In the genomic region with DNA sequence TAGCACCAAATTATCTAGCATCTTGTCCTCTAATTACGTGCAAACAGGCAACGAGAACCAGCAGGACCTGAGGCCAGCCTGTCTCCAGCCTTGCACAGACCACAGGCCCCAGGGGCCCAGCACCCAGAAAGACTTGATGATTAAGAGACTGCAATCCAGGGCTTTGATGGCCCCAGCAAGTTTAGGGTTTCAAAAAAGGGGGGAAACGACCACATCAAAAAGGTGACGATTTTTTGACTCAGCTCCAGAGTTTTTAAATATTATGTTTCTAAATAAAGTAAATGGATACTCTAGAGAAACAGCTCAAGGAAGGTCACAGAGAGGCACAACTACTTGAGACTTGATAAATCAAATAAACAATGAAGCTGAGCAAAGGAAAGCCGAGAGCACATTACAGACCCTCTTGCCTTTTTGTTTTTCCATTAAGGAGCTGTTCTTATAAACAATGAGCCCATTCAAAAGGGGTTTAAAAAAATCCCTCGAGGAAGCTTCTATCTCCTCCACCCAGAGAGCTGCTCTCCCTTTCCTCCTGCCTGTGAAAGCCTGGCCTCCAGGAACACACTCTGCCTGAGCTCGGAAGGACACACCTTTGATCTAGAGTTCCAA, we compare ENCODE assay signal across 15 cellular contexts. TPM values are rescaled to one million over a fixed set of nuclear protein-coding genes. Genes with fewer than 3 reads are reported as not detected.
A peak's percentile ranks its signal among the peaks of the same experiment; 100 is the strongest.
DNase-seq lines count a peak whose midpoint lies in the region; ATAC-seq, FAIRE-seq and TF ChIP-seq lines count a peak whose summit lies in the region.
"Had no signal": no experiment of that assay in that cellular context is flagged by ENCODE, and none has a peak within 500 bp of the region (broad histone marks: within the 10 kb centered on the region; RNA-seq: fewer than 3 reads in every experiment).

No MANE protein-coding gene starts in this region.

- H3K4me3 ChIP-seq in right atrium auricular region (no peak overlapping the region), astrocyte of the spinal cord (ENCODE audit: low read depth, low read length) (no peak overlapping the region)
- H3K4me3 ChIP-seq: heart left ventricle, ovary, thyroid gland had no signal

- intact Hi-C loops in left ventricle myocardium superior (cut with micrococcal nuclease): no loop called here

- H3K27me3 ChIP-seq in right atrium auricular region: no peaks in the 10 kb centered on the region
- H3K27me3 ChIP-seq: heart left ventricle, ovary, thyroid gland had no signal

- TF ChIP-seq CTCF in right atrium auricular region (IDR thresholded peaks at IDR 0.05): no peak
- TF ChIP-seq CTCF in astrocyte of the spinal cord (IDR thresholded peaks at IDR 0.05; ENCODE audit: low read depth, low read length): no peak
- TF ChIP-seq CTCF in GM10248 (IDR thresholded peaks at IDR 0.05; ENCODE audit: control extremely low read depth, extremely low read depth, low read depth, missing control alignments): no peak

- H3K9me3 ChIP-seq in right atrium auricular region: no peaks in the 10 kb centered on the region
- H3K9me3 ChIP-seq: heart left ventricle, ovary, thyroid gland had no signal

- peaks cover 0 to 18% of the 10 kb centered on the region in 2 donors for H3K4me1 ChIP-seq in right atrium auricular region

- in situ Hi-C loops in astrocyte of the spinal cord (cut with HindIII; ENCODE audit: low sequenced_read_pairs): no loop called here

- FAIRE-seq in urothelium cell line (lab: Jason Lieb, UNC): no peak
- FAIRE-seq: D721Med, HepG2 had no signal

- DNase-seq in left ventricle myocardium superior: no peak
- DNase-seq in right atrium auricular region (ENCODE audit: low spot score): no peak
- DNase-seq in astrocyte of the spinal cord (ENCODE audit: low read depth, low spot score): peak; percentile 63
- DNase-seq in iPS-NIHi7 (ENCODE audit: extremely low spot score): peak; percentile 53
- peak; percentile 45 for DNase-seq in urothelium cell line (ENCODE audit: low spot score)
- no peak for DNase-seq in GM10248 (ENCODE audit: extremely low spot score)
- no peak for DNase-seq in stimulated activated CD8-positive, alpha-beta memory T cell treated with anti-CD3 and anti-CD28 coated beads, Interleukin-4, amount 100 ng/mL, for 48 hours
- no peak for DNase-seq in hepatic stellate cell (ENCODE audit: low spot score)
- DNase-seq: activated CD4-positive, alpha-beta T cell treated with anti-CD3 and anti-CD28 coated beads, Interleukin-2, amount 50 U/mL, for 1 hour; heart left ventricle; ovary; thyroid gland had no signal

- CTCF ChIA-PET in GM10248 (lab: Yijun Ruan, JAX): interaction anchor here (1.2 to 1.5 kb wide), 2 partner anchors 16 to 20 kb away, joined by 3 to 5 read pairs; no protein-coding TSS in a partner anchor

- H3K36me3 ChIP-seq in right atrium auricular region: no peaks in the 10 kb centered on the region
- H3K36me3 ChIP-seq: heart left ventricle, ovary, thyroid gland had no signal

- H3K27ac ChIP-seq in right atrium auricular region: no peak overlapping the region

- POLR2A ChIA-PET in GM10248 (lab: Yijun Ruan, JAX): no interaction called here

- ATAC-seq in left ventricle myocardium superior: peak; percentile 43
- ATAC-seq: activated T-helper 17 cell treated with anti-CD3 and anti-CD28 coated beads, Interleukin-2, amount 50 U/mL, for 72 hours; HepG2 had no signal

RNA-seq across cellular contexts. Expression of gene GLI3, which starts 44.1 kb away (rescaled TPM):
- 4.4 TPM for total RNA-seq in left ventricle myocardium superior
- 1 to 10 TPM; 1.5 to 2.0 TPM for total RNA-seq in right atrium auricular region
- total RNA-seq: HepG2 had no signal

Comparison
In these comparisons a context has a peak if more than half of its experiments do, and no peak if none do; other contexts are left out.
1. DNase-seq: peak in astrocyte of the spinal cord (single experiment), iPS-NIHi7 (single experiment) and urothelium cell line (single experiment); none in left ventricle myocardium superior (single experiment), right atrium auricular region (single experiment), GM10248 (single experiment), stimulated activated CD8-positive, alpha-beta memory T cell treated with anti-CD3 and anti-CD28 coated beads, Interleukin-4, amount 100 ng/mL, for 48 hours (single experiment) and hepatic stellate cell (single experiment).